In genomic region chr22:31628362-31628761, GRCh38 we compare ENCODE assay signal across 13 cellular contexts. TPM values are rescaled to one million over a fixed set of nuclear protein-coding genes. Genes with fewer than 3 reads are reported as not detected.
DNase-seq lines count a peak whose midpoint lies in the region; ATAC-seq and TF ChIP-seq lines count a peak whose summit lies in the region.
"Had no signal": no experiment of that assay in that cellular context is flagged by ENCODE, and none has a peak within 500 bp of the region (broad histone marks: within the 10 kb centered on the region; RNA-seq: fewer than 3 reads in every experiment).

No MANE protein-coding gene starts in this region.

- H3K27ac ChIP-seq in lower lobe of right lung (no peak overlapping the region), breast epithelium (peak overlapping the region in 1 of 2 donors; percentile 94)
- H3K27ac ChIP-seq: parathyroid adenoma had no signal

- DNase-seq in activated naive CD4-positive, alpha-beta T cell treated with Interleukin-2 at 50 U/mL for 16 hours = no peak
- DNase-seq in activated CD8-positive, alpha-beta T cell treated with anti-CD3 and anti-CD28 coated beads, Interleukin-2, amount 10 ng/mL, durations not matched to agents 7 days and 5 days = no peak
- DNase-seq in lower lobe of right lung = peak; percentile 4
- no peak for DNase-seq in type B pancreatic cell (ENCODE audit: extremely low spot score, unreplicated experiment)
- DNase-seq in GM10266 (ENCODE audit: extremely low spot score) = no peak
- DNase-seq in glomerular visceral epithelial cell (ENCODE audit: extremely low spot score) = no peak
- no peak for DNase-seq in breast epithelium (ENCODE audit: low spot score in 2 of 2)
- DNase-seq: HCEC 1CT, mammary epithelial cell, NCI-H2227 treated with DMSO at 0.1 percent for 48 hours, OCI-M1 had no signal

- no peak for ATAC-seq in activated CD8-positive, alpha-beta T cell treated with anti-CD3 and anti-CD28 coated beads, Interleukin-2, amount 10 ng/mL, durations not matched to agents 7 days and 5 days
- ATAC-seq in lower lobe of right lung = no peak

- peak overlapping the region; percentile 93 for H3K27ac Mint-ChIP-seq in activated naive CD4-positive, alpha-beta T cell treated with anti-CD3 and anti-CD28 coated beads, Interleukin-2, amount 50 U/mL, for 24 hours
- H3K27ac Mint-ChIP-seq in activated CD8-positive, alpha-beta T cell treated with anti-CD3 and anti-CD28 coated beads, Interleukin-2, amount 10 ng/mL, durations not matched to agents 7 days and 5 days = peak overlapping the region; percentile 96
- peak overlapping the region; percentile 54 for H3K27ac Mint-ChIP-seq in type B pancreatic cell

- POLR2A ChIA-PET in activated CD8-positive, alpha-beta T cell treated with anti-CD3 and anti-CD28 coated beads, Interleukin-2, amount 10 ng/mL, durations not matched to agents 7 days and 5 days (lab: Charles Lee) = no interaction called here

- peak overlapping the region; percentile 89 for H3K4me3 Mint-ChIP-seq in activated naive CD4-positive, alpha-beta T cell treated with anti-CD3 and anti-CD28 coated beads, Interleukin-2, amount 50 U/mL, for 24 hours
- no peak overlapping the region for H3K4me3 Mint-ChIP-seq in activated CD8-positive, alpha-beta T cell treated with anti-CD3 and anti-CD28 coated beads, Interleukin-2, amount 10 ng/mL, durations not matched to agents 7 days and 5 days
- peak overlapping the region; percentile 70 for H3K4me3 Mint-ChIP-seq in type B pancreatic cell

- no peak for TF ChIP-seq CTCF in lower lobe of right lung (IDR thresholded peaks at IDR 0.05)
- TF ChIP-seq CTCF in type B pancreatic cell (conservative IDR thresholded peaks at IDR 0.05) = no peak
- TF ChIP-seq CTCF in GM10266 (IDR thresholded peaks at IDR 0.05; ENCODE audit: control insufficient read depth, insufficient read depth, low read depth, missing control alignments) = no peak
- no peak for TF ChIP-seq CTCF in breast epithelium (IDR thresholded peaks at IDR 0.05)

- no peak for TF ChIP-seq POLR2A in breast epithelium (IDR thresholded peaks at IDR 0.05)

- H3K36me3 Mint-ChIP-seq in activated naive CD4-positive, alpha-beta T cell treated with anti-CD3 and anti-CD28 coated beads, Interleukin-2, amount 50 U/mL, for 24 hours = no peaks in the 10 kb centered on the region
- peaks cover 2% of the 10 kb centered on the region for H3K36me3 Mint-ChIP-seq in activated CD8-positive, alpha-beta T cell treated with anti-CD3 and anti-CD28 coated beads, Interleukin-2, amount 10 ng/mL, durations not matched to agents 7 days and 5 days (ENCODE audit: low read depth)
- no peaks in the 10 kb centered on the region for H3K36me3 Mint-ChIP-seq in type B pancreatic cell

- intact Hi-C loops in lower lobe of right lung (cut with DNase I) (no loop called here), breast epithelium (cut with DNase I; ENCODE audit: low total_unique reads) (no loop called here)

- H3K9me3 ChIP-seq in lower lobe of right lung (no peaks in the 10 kb centered on the region), breast epithelium (no peaks in the 10 kb centered on the region)

- peaks cover 46% of the 10 kb centered on the region for H3K4me1 Mint-ChIP-seq in activated naive CD4-positive, alpha-beta T cell treated with anti-CD3 and anti-CD28 coated beads, Interleukin-2, amount 50 U/mL, for 24 hours
- peaks cover 35% of the 10 kb centered on the region for H3K4me1 Mint-ChIP-seq in activated CD8-positive, alpha-beta T cell treated with anti-CD3 and anti-CD28 coated beads, Interleukin-2, amount 10 ng/mL, durations not matched to agents 7 days and 5 days (ENCODE audit: low read depth)
- peaks cover 33% of the 10 kb centered on the region for H3K4me1 Mint-ChIP-seq in type B pancreatic cell (ENCODE audit: unreplicated experiment)

- CTCF ChIA-PET in activated CD8-positive, alpha-beta T cell treated with anti-CD3 and anti-CD28 coated beads, Interleukin-2, amount 10 ng/mL, durations not matched to agents 7 days and 5 days (lab: Charles Lee) = no interaction called here

- H3K4me1 ChIP-seq in lower lobe of right lung (peaks cover 58% of the 10 kb centered on the region), breast epithelium (peaks cover 8 to 12% of the 10 kb centered on the region in 2 donors)

- no peaks in the 10 kb centered on the region for H3K27me3 Mint-ChIP-seq in activated naive CD4-positive, alpha-beta T cell treated with anti-CD3 and anti-CD28 coated beads, Interleukin-2, amount 50 U/mL, for 24 hours
- H3K27me3 Mint-ChIP-seq in activated CD8-positive, alpha-beta T cell treated with anti-CD3 and anti-CD28 coated beads, Interleukin-2, amount 10 ng/mL, durations not matched to agents 7 days and 5 days (ENCODE audit: low read depth) = no peaks in the 10 kb centered on the region
- no peaks in the 10 kb centered on the region for H3K27me3 Mint-ChIP-seq in type B pancreatic cell

- H3K36me3 ChIP-seq in lower lobe of right lung = peaks cover 19% of the 10 kb centered on the region
- no peaks in the 10 kb centered on the region for H3K36me3 ChIP-seq in breast epithelium

- H3K4me3 ChIP-seq in lower lobe of right lung (no peak overlapping the region), breast epithelium (peak overlapping the region in 1 of 3 donors; percentile 88)

- no peaks in the 10 kb centered on the region for H3K9me3 Mint-ChIP-seq in activated naive CD4-positive, alpha-beta T cell treated with anti-CD3 and anti-CD28 coated beads, Interleukin-2, amount 50 U/mL, for 24 hours
- no peaks in the 10 kb centered on the region for H3K9me3 Mint-ChIP-seq in activated CD8-positive, alpha-beta T cell treated with anti-CD3 and anti-CD28 coated beads, Interleukin-2, amount 10 ng/mL, durations not matched to agents 7 days and 5 days (ENCODE audit: insufficient read depth)
- H3K9me3 Mint-ChIP-seq in type B pancreatic cell = no peaks in the 10 kb centered on the region

- H3K27me3 ChIP-seq in lower lobe of right lung (ENCODE audit: low read depth) (no peaks in the 10 kb centered on the region), breast epithelium (no peaks in the 10 kb centered on the region)

RNA-seq across cellular contexts. Expression of gene PISD, which starts 33.7 kb away (rescaled TPM):
- 10 to 100 TPM; 28.8 to 29.2 TPM for total RNA-seq in activated CD8-positive, alpha-beta T cell treated with anti-CD3 and anti-CD28 coated beads, Interleukin-2, amount 10 ng/mL, durations not matched to agents 7 days and 5 days
- 47.3 TPM for total RNA-seq in lower lobe of right lung
- 39.5 and 47.6 TPM in 2 replicates for total RNA-seq in type B pancreatic cell (ENCODE audit: low replicate concordance)
- total RNA-seq in breast epithelium = 10 to 100 TPM; 49.6 to 58.7 (median 57.0) TPM
